ENCODE assay signal across 20 cellular contexts in the genomic region with DNA sequence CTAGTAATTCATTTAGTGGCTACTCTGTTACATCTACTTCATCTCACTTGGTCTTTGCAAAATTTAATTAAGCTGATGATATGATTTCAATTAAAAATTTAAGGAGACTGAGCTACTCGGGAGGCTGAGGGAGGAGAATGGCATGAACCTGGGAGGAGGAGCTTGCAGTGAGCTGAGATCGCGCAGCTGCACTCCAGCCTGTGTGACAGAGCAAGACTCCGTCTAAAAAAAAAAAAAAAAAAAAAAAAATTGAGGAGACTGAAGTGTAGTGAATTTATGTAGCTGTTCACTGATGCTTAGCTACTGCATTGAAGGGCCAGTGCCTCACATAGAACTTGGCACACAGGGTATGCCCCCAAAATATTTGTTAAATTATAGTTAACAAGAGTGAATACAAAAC.
DNase-seq lines count a peak whose midpoint lies in the region; ATAC-seq and TF ChIP-seq lines count a peak whose summit lies in the region.
"Had no signal": no experiment of that assay in that cellular context is flagged by ENCODE, and none has a peak within 500 bp of the region (broad histone marks: within the 10 kb centered on the region; RNA-seq: fewer than 3 reads in every experiment).

No MANE protein-coding gene starts in this region.

- peaks cover 5% of the 10 kb centered on the region for H3K4me1 Mint-ChIP-seq in nephron
- H3K4me1 Mint-ChIP-seq: naive thymus-derived CD8-positive, alpha-beta T cell had no signal

- WGBS in right cardiac atrium: 24% methylated on average over 4 of the region's 4 CpGs
- 33 to 34% methylated on average over 4 of the region's 4 CpGs for WGBS in heart right ventricle, 2 donors

- peak overlapping the region; percentile 74 to 81 (median 79) for H3K4me3 Mint-ChIP-seq in nephron
- H3K4me3 Mint-ChIP-seq: naive thymus-derived CD8-positive, alpha-beta T cell had no signal

- H3K27ac ChIP-seq in right cardiac atrium (ENCODE audit: low read length): no peak overlapping the region
- H3K27ac ChIP-seq in heart right ventricle: no peak overlapping the region
- H3K27ac ChIP-seq: psoas muscle had no signal

- DNase-seq in right cardiac atrium: peak in 1 of 3 donors; percentile 35
- no peak for DNase-seq in heart right ventricle
- DNase-seq in astrocyte of the hippocampus (ENCODE audit: low read depth, low spot score): peak; percentile 2
- no peak for DNase-seq in GM19240 (ENCODE audit: insufficient read length, low spot score)
- no peak for DNase-seq in DMS 273 treated with DMSO at 0.1 percent for 48 hours (lab: John Stamatoyannopoulos, UW)
- no peak for DNase-seq in HUDEP-2 (lab: John Stamatoyannopoulos, UW; ENCODE audit: unreplicated experiment in 76 of 76)
- DNase-seq: activated CD4-positive, CD25-positive, alpha-beta regulatory T cell treated with anti-CD3 and anti-CD28 coated beads, Interleukin-2, amount 50 U/mL, for 72 hours; activated naive CD4-positive, alpha-beta T cell treated with anti-CD3 and anti-CD28 coated beads, Interleukin-2, amount 50 U/mL, for 16 hours; activated T-cell treated with anti-CD3 and anti-CD28 coated beads, Interleukin-2, amount 50 U/mL, for 48 hours; aorta; head of caudate nucleus; KG1; naive thymus-derived CD8-positive, alpha-beta T cell; NCI-H1092; NCI-H524; psoas muscle; stimulated activated CD4-positive, alpha-beta T cell treated with anti-CD3 and anti-CD28 coated beads, Interleukin-12 subunit alpha, Interleukin-12 subunit beta, amount 100 ng/mL, for 4 hours; substantia nigra had no signal

- no peaks in the 10 kb centered on the region for H3K9me3 Mint-ChIP-seq in nephron

- TF ChIP-seq CTCF in heart right ventricle (IDR thresholded peaks at IDR 0.05) (no peak), nephron (IDR thresholded peaks at IDR 0.05; ENCODE audit: unreplicated experiment in 3 of 3) (no peak)

- no peaks in the 10 kb centered on the region for H3K27me3 ChIP-seq in right cardiac atrium (ENCODE audit: control insufficient read depth, insufficient read depth)
- no peaks in the 10 kb centered on the region for H3K27me3 ChIP-seq in heart right ventricle

- H3K27me3 Mint-ChIP-seq in nephron (ENCODE audit: low read depth): peaks cover 3% of the 10 kb centered on the region
- H3K27me3 Mint-ChIP-seq: naive thymus-derived CD8-positive, alpha-beta T cell had no signal

- H3K4me3 ChIP-seq in right cardiac atrium (ENCODE audit: low read length): peak overlapping the region; percentile 20
- H3K4me3 ChIP-seq in heart right ventricle: no peak overlapping the region
- H3K4me3 ChIP-seq: psoas muscle had no signal

- no peaks in the 10 kb centered on the region for H3K36me3 Mint-ChIP-seq in nephron (ENCODE audit: low read depth)
- H3K36me3 Mint-ChIP-seq: naive thymus-derived CD8-positive, alpha-beta T cell had no signal

- H3K9me3 ChIP-seq in right cardiac atrium (ENCODE audit: control insufficient read depth, low read length) (no peaks in the 10 kb centered on the region), heart right ventricle (peaks cover 0 to 9% (median 0%) of the 10 kb centered on the region in 11 donors)

- no peak overlapping the region for H3K27ac Mint-ChIP-seq in nephron
- H3K27ac Mint-ChIP-seq: naive thymus-derived CD8-positive, alpha-beta T cell had no signal

- no peaks in the 10 kb centered on the region for H3K4me1 ChIP-seq in right cardiac atrium (ENCODE audit: control insufficient read depth, insufficient read depth, low read length)
- no peaks in the 10 kb centered on the region for H3K4me1 ChIP-seq in heart right ventricle
- H3K4me1 ChIP-seq: psoas muscle had no signal

- intact Hi-C loops in right cardiac atrium (cut with DNase I): no loop called here
- intact Hi-C loops in heart right ventricle (cut with DNase I): loop anchor here in 1 of 10 donors (10.0 kb wide), 1 partner anchor 1790 kb away; no protein-coding TSS in a partner anchor

- ATAC-seq in right cardiac atrium (no peak), heart right ventricle (no peak), HG03378 (IDR thresholded peaks at IDR 0.05; ENCODE audit: unreplicated experiment) (no peak)
- ATAC-seq: naive thymus-derived CD8-positive, alpha-beta T cell; psoas muscle had no signal

- no peaks in the 10 kb centered on the region for H3K36me3 ChIP-seq in heart right ventricle
